ENCODE assay signal across 8 cellular contexts in genomic region chr14:105315941-105316562, GRCh38. TPM values are rescaled to one million over a fixed set of nuclear protein-coding genes. Genes with fewer than 3 reads are reported as not detected.
DNase-seq lines count a peak whose midpoint lies in the region; ATAC-seq and TF ChIP-seq lines count a peak whose summit lies in the region.

No MANE protein-coding gene starts in this region.

- H4K20me1 ChIP-seq in OCI-LY3 (ENCODE audit: insufficient read depth, low read length): no peaks in the 10 kb centered on the region; the same call in 1 of the 2 replicates

- no peaks in the 10 kb centered on the region for H3K9me3 ChIP-seq in OCI-LY3 (ENCODE audit: insufficient read depth, low read length)
- peaks cover 1% of the 10 kb centered on the region for H3K9me3 ChIP-seq in trophoblast cell (ENCODE audit: insufficient read depth, low read depth, low read length)

- no peak overlapping the region for H2BK120ac ChIP-seq in trophoblast cell (ENCODE audit: insufficient read depth, low read length, poor library complexity)

- H3K27me3 ChIP-seq in OCI-LY3 (ENCODE audit: low read depth, low read length): no peaks in the 10 kb centered on the region
- H3K27me3 ChIP-seq in trophoblast cell (ENCODE audit: insufficient read depth, low read length): no peaks in the 10 kb centered on the region

- no peak overlapping the region for H3K14ac ChIP-seq in trophoblast cell (ENCODE audit: low read length)

- H4K8ac ChIP-seq in trophoblast cell (ENCODE audit: low read depth, low read length): no peak overlapping the region

- H3K4me2 ChIP-seq in OCI-LY3 (ENCODE audit: low read length) (peak overlapping the region; percentile 92), trophoblast cell (ENCODE audit: low read length) (peak overlapping the region; percentile 79)

- H3K79me2 ChIP-seq in OCI-LY3 (ENCODE audit: low read length): peaks cover 28% of the 10 kb centered on the region
- peaks cover 8% of the 10 kb centered on the region for H3K79me2 ChIP-seq in trophoblast cell (ENCODE audit: control insufficient read depth, insufficient read depth, low read length, poor library complexity)

- peaks cover 19% of the 10 kb centered on the region for H3K27me3 Mint-ChIP-seq in endothelial cell (ENCODE audit: unreplicated experiment)

- H2AK5ac ChIP-seq in trophoblast cell (ENCODE audit: low read length): no peak overlapping the region

- H2BK5ac ChIP-seq in trophoblast cell (ENCODE audit: low read depth, low read length, poor library complexity): no peak overlapping the region

- H3K4ac ChIP-seq in trophoblast cell (ENCODE audit: low read depth, low read length): peak overlapping the region; percentile 44

- WGBS in trophoblast cell (ENCODE audit: extremely low coverage, insufficient coverage, insufficient read length): no CpG with 5 or more reads among the region's 14 CpGs

- peaks cover 7% of the 10 kb centered on the region for H3K79me1 ChIP-seq in trophoblast cell (ENCODE audit: low read length)

- H3K23ac ChIP-seq in trophoblast cell (ENCODE audit: low read length): no peak overlapping the region

- H3K4me1 Mint-ChIP-seq in endothelial cell (ENCODE audit: unreplicated experiment): peaks cover 21% of the 10 kb centered on the region

- no peaks in the 10 kb centered on the region for H3K9me3 Mint-ChIP-seq in endothelial cell (ENCODE audit: unreplicated experiment)

- H3K36me3 ChIP-seq in OCI-LY3 (replicated peaks; ENCODE audit: low read depth, low read length) (no peaks in the 10 kb centered on the region), trophoblast cell (ENCODE audit: control insufficient read depth in 1 of 2, insufficient read depth in 2 of 2, low read length in 2 of 2) (no peaks in the 10 kb centered on the region)

- peaks cover 29% of the 10 kb centered on the region for H3K4me1 ChIP-seq in OCI-LY3 (ENCODE audit: low read length)
- H3K4me1 ChIP-seq in trophoblast cell (ENCODE audit: control insufficient read depth in 1 of 2, insufficient read depth in 2 of 2, low read length in 2 of 2): peaks cover 18 to 20% of the 10 kb centered on the region in 2 experiments

- H3K9ac ChIP-seq in OCI-LY3 (ENCODE audit: low read length) (no peak overlapping the region), trophoblast cell (ENCODE audit: low read length) (no peak overlapping the region)

- peaks cover 2% of the 10 kb centered on the region for H3K36me3 Mint-ChIP-seq in endothelial cell (ENCODE audit: low read depth, unreplicated experiment)

- no peak overlapping the region for H3K27ac Mint-ChIP-seq in endothelial cell (ENCODE audit: unreplicated experiment)

- H3K4me3 Mint-ChIP-seq in endothelial cell (ENCODE audit: unreplicated experiment): peak overlapping the region; percentile 92

- peak overlapping the region; percentile 8 for H3K18ac ChIP-seq in trophoblast cell (ENCODE audit: low read length)

- H2BK12ac ChIP-seq in trophoblast cell (ENCODE audit: low read length): no peak overlapping the region

- H2AFZ ChIP-seq in OCI-LY3 (ENCODE audit: low read depth, low read length) (no peak overlapping the region), trophoblast cell (ENCODE audit: insufficient read depth, low read length, poor library complexity) (no peak overlapping the region)

- DNase-seq in EH (ENCODE audit: low read depth) (peak; percentile 22), endothelial cell (ENCODE audit: low spot score) (no peak), trophoblast cell (peak; percentile 56 to 70), NCI-H1092 (lab: John Stamatoyannopoulos, UW) (no peak), retina (no peak), KG1 (lab: John Stamatoyannopoulos, UW) (no peak)

- H4K91ac ChIP-seq in trophoblast cell (ENCODE audit: low read depth, low read length): no peak overlapping the region

- TF ChIP-seq CTCF in OCI-LY3 (IDR thresholded peaks at IDR 0.05; ENCODE audit: low read depth, low read length) (no peak), endothelial cell (IDR thresholded peaks at IDR 0.05; ENCODE audit: unreplicated experiment) (no peak)

- ATAC-seq in GM21423 (IDR thresholded peaks at IDR 0.05; ENCODE audit: unreplicated experiment): no peak

- H4K12ac ChIP-seq in trophoblast cell (ENCODE audit: low read depth, low read length): peak overlapping the region; percentile 19

- H3K4me3 ChIP-seq in OCI-LY3 (ENCODE audit: low read length): peak overlapping the region; percentile 80
- H3K4me3 ChIP-seq in trophoblast cell (ENCODE audit: low read depth, low read length): no peak overlapping the region

- H3K27ac ChIP-seq in OCI-LY3 (ENCODE audit: low read length): no peak overlapping the region
- no peak overlapping the region for H3K27ac ChIP-seq in trophoblast cell (ENCODE audit: low read depth, low read length)

RNA-seq across cellular contexts. Expression of gene PACS2, which starts 1.5 kb away (rescaled TPM):
- 113 TPM for total RNA-seq in endothelial cell (ENCODE audit: unreplicated experiment)
- polyA plus RNA-seq in trophoblast cell (2013): 36.7 and 36.9 TPM in 2 replicates

RNA-seq across cellular contexts. Expression of gene BRF1, which starts 15.3 kb away (rescaled TPM):
- total RNA-seq in endothelial cell (ENCODE audit: unreplicated experiment): 40.9 TPM
- 10.2 and 10.6 TPM in 2 replicates for polyA plus RNA-seq in trophoblast cell (2013)

Comparison
In these comparisons a context has a peak if more than half of its experiments do, and no peak if none do; other contexts are left out.
1. DNase-seq: peak in EH (single experiment) and trophoblast cell (2 of 2); none in endothelial cell (single experiment), NCI-H1092 (single experiment), retina (single experiment) and KG1 (single experiment).